1 cellular context compared by ENCODE assay signal in the genomic region with DNA sequence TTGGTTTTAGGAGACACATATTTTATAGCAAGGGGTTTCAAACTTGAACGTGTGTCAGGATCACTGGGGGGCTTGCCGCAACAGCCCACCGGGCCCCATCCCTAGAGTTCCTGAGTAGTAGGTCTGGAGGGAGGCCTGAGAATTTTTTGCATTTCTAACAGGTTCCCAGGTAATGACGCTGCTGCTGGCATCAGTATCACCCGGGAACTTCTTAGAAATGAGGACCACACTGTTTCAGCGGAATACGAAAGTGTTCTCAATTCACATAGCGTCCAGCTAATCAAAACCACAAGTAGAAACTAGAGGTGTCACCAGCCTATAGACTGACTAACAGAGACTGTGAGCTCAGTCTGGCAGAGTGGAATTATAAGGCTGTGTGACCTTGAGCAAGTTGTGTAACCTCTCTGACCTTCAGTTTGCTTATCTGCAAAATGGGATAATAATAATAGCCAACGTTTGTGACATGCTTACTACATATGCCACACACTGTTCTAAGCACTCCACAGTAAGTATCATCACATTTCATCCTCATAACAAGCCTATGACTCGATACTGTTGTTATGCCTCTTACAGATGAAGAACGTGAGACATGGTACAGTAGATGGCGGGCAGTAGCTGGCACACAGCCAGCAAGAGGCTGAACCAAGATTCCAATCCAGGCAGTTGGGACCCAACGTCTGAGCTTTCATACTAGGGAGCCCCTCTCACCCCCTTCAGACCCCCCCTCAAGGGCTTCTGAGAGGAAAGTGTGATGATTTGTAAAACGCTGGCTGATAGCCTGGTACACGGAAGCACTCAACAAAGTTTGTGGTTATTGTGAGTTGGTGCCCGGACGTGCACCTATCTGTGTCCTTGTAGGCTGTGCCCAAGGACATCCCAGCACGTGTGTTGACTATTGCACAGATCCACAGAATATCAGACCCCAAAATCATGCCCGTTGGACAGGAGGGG.
TF ChIP-seq lines count a peak whose summit lies in the region.

No MANE protein-coding gene starts in this region.

TF ChIP-seq in K562, 482 proteins besides CTCF, POLR2A, EP300 and RAD21 (continues in another document):
- TF ChIP-seq BCL6 (CRISPR knock-in tag; IDR thresholded peaks at IDR 0.05) (no peak), ZFP36 (IDR thresholded peaks at IDR 0.05; ENCODE audit: low read depth, low read length, partially characterized antibody) (peak; percentile 85), ZNF77 (CRISPR knock-in tag; IDR thresholded peaks at IDR 0.05) (no peak), MYNN (IDR thresholded peaks at IDR 0.05) (no peak), MYNN (CRISPR knock-in tag; IDR thresholded peaks at IDR 0.05) (no peak), ZNF143 (CRISPR knock-in tag; IDR thresholded peaks at IDR 0.05) (0 out of 2 replicates have a peak, but pooled peaks have one; percentile 30), FOXJ2 (tag; IDR thresholded peaks at IDR 0.05) (no peak), CREBBP (IDR thresholded peaks at IDR 0.05; ENCODE audit: low read depth, low read length) (no peak), RCOR1 (IDR thresholded peaks at IDR 0.05; ENCODE audit: borderline replicate concordance in 1 of 2, low read depth in 2 of 2, low read length in 2 of 2) (peak in 1 of 2 experiments; percentile 79; a peak in 3 of 4 replicates), XRCC4 (IDR thresholded peaks at IDR 0.05; ENCODE audit: extremely low read depth, insufficient read depth, insufficient read length) (no peak), NFIX (CRISPR knock-in tag; IDR thresholded peaks at IDR 0.05; ENCODE audit: low read depth) (peak; percentile 60), TBL1XR1 (IDR thresholded peaks at IDR 0.05; ENCODE audit: low read length in 2 of 2) (no peak), DIDO1 (tag; IDR thresholded peaks at IDR 0.05; ENCODE audit: low read depth) (no peak), ZNF253 (CRISPR knock-in tag; conservative IDR thresholded peaks at IDR 0.05) (no peak), CBX1 (IDR thresholded peaks at IDR 0.05; ENCODE audit: low read depth) (peak; percentile 32; the same call in 1 of the 2 replicates), PURB (CRISPR knock-in tag; IDR thresholded peaks at IDR 0.05; ENCODE audit: low read depth) (no peak), BCOR (IDR thresholded peaks at IDR 0.05) (peak; percentile 98), CCNT2 (IDR thresholded peaks at IDR 0.05; ENCODE audit: borderline replicate concordance, extremely low read depth, insufficient read length, low read depth, low read length) (no peak), CBFB (CRISPR knock-in tag; IDR thresholded peaks at IDR 0.05) (no peak), ZNF263 (CRISPR knock-in tag; IDR thresholded peaks at IDR 0.05; ENCODE audit: borderline replicate concordance) (peak; percentile 44; the same call in 1 of the 2 replicates), GATAD2B (IDR thresholded peaks at IDR 0.05; ENCODE audit: borderline replicate concordance) (no peak), SRSF3 (IDR thresholded peaks at IDR 0.05; ENCODE audit: insufficient read depth, low read length) (no peak), FOXP1 (CRISPR knock-in tag; IDR thresholded peaks at IDR 0.05) (peak; percentile 69), TAF1 (IDR thresholded peaks at IDR 0.05; ENCODE audit: control insufficient read depth, extremely low read depth, insufficient read depth, low read length, severe bottlenecking) (no peak), GTF2A2 (tag; IDR thresholded peaks at IDR 0.05) (no peak), MAFF (IDR thresholded peaks at IDR 0.05; ENCODE audit: low read length) (no peak), NCOR1 (IDR thresholded peaks at IDR 0.05) (0 out of 2 replicates have a peak, but pooled peaks have one; percentile 19), PTBP1 (IDR thresholded peaks at IDR 0.05; ENCODE audit: low read depth, low read length) (no peak), SMARCA5 (IDR thresholded peaks at IDR 0.05) (peak; percentile 88; the same call in 1 of the 2 replicates), ZNF121 (CRISPR knock-in tag; conservative IDR thresholded peaks at IDR 0.05) (0 out of 2 replicates have a peak, but pooled peaks have one; percentile 23), TCF7 (IDR thresholded peaks at IDR 0.05; ENCODE audit: borderline replicate concordance) (no peak), PCBP2 (IDR thresholded peaks at IDR 0.05; ENCODE audit: low read depth, low read length, poor library complexity, severe bottlenecking) (no peak), ZNF780A (CRISPR knock-in tag; IDR thresholded peaks at IDR 0.05) (no peak), NFRKB (IDR thresholded peaks at IDR 0.05; ENCODE audit: low read depth) (0 out of 2 replicates have a peak, but pooled peaks have one; percentile 10), NELFE (IDR thresholded peaks at IDR 0.05; ENCODE audit: insufficient read depth, insufficient read length) (no peak), HDAC8 (tag; IDR thresholded peaks at IDR 0.05) (peak; percentile 64; the same call in 1 of the 2 replicates), C11orf30 (IDR thresholded peaks at IDR 0.05; ENCODE audit: low read depth) (no peak), PHF20 (IDR thresholded peaks at IDR 0.05; ENCODE audit: partially characterized antibody) (peak; percentile 16), KDM2B (CRISPR knock-in tag; IDR thresholded peaks at IDR 0.05) (no peak), RFX1 (IDR thresholded peaks at IDR 0.05) (no peak), EP400 (IDR thresholded peaks at IDR 0.05) (peak; percentile 56; the same call in 1 of the 2 replicates), MIER1 (IDR thresholded peaks at IDR 0.05; ENCODE audit: low read depth) (no peak), FOXM1 (IDR thresholded peaks at IDR 0.05; ENCODE audit: low read depth) (no peak), FOXM1 (CRISPR knock-in tag; IDR thresholded peaks at IDR 0.05; ENCODE audit: low read depth) (no peak), ETV5 (CRISPR knock-in tag; IDR thresholded peaks at IDR 0.05; ENCODE audit: low read depth) (no peak), CBFA2T2 (conservative IDR thresholded peaks at IDR 0.05) (no peak), NFIC (IDR thresholded peaks at IDR 0.05) (peak; percentile 95), RBM25 (IDR thresholded peaks at IDR 0.05; ENCODE audit: low read depth, low read length, severe bottlenecking) (peak; percentile 93), HDAC6 (IDR thresholded peaks at IDR 0.05; ENCODE audit: low read depth, low read length) (no peak), RHOXF2B (CRISPR knock-in tag; conservative IDR thresholded peaks at IDR 0.05) (no peak), ETV6 (IDR thresholded peaks at IDR 0.05; ENCODE audit: borderline replicate concordance in 1 of 2, low read depth in 2 of 2, low read length in 1 of 2) (no peak), ETV6 (CRISPR knock-in tag; IDR thresholded peaks at IDR 0.05; ENCODE audit: borderline replicate concordance) (no peak)
- TF ChIP-seq, protein P1, sequence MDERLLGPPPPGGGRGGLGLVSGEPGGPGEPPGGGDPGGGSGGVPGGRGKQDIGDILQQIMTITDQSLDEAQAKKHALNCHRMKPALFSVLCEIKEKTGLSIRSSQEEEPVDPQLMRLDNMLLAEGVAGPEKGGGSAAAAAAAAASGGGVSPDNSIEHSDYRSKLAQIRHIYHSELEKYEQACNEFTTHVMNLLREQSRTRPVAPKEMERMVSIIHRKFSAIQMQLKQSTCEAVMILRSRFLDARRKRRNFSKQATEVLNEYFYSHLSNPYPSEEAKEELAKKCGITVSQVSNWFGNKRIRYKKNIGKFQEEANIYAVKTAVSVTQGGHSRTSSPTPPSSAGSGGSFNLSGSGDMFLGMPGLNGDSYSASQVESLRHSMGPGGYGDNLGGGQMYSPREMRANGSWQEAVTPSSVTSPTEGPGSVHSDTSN (CRISPR knock-in tag; IDR thresholded peaks at IDR 0.05; ENCODE audit: low read depth), result no peak
- TF ChIP-seq, protein P1 (tag; conservative IDR thresholded peaks at IDR 0.05; ENCODE audit: low read depth), result no peak
- TF ChIP-seq, protein P2, sequence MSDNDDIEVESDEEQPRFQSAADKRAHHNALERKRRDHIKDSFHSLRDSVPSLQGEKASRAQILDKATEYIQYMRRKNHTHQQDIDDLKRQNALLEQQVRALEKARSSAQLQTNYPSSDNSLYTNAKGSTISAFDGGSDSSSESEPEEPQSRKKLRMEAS (CRISPR knock-in tag; IDR thresholded peaks at IDR 0.05), result peak; percentile 71
- TF ChIP-seq, protein P3, sequence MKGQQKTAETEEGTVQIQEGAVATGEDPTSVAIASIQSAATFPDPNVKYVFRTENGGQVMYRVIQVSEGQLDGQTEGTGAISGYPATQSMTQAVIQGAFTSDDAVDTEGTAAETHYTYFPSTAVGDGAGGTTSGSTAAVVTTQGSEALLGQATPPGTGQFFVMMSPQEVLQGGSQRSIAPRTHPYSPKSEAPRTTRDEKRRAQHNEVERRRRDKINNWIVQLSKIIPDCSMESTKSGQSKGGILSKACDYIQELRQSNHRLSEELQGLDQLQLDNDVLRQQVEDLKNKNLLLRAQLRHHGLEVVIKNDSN (CRISPR knock-in tag; IDR thresholded peaks at IDR 0.05), result peak; percentile 41
- TF ChIP-seq, protein P4, sequence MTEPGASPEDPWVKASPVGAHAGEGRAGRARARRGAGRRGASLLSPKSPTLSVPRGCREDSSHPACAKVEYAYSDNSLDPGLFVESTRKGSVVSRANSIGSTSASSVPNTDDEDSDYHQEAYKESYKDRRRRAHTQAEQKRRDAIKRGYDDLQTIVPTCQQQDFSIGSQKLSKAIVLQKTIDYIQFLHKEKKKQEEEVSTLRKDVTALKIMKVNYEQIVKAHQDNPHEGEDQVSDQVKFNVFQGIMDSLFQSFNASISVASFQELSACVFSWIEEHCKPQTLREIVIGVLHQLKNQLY (CRISPR knock-in tag; conservative IDR thresholded peaks at IDR 0.05), result no peak
- TF ChIP-seq, protein P5, sequence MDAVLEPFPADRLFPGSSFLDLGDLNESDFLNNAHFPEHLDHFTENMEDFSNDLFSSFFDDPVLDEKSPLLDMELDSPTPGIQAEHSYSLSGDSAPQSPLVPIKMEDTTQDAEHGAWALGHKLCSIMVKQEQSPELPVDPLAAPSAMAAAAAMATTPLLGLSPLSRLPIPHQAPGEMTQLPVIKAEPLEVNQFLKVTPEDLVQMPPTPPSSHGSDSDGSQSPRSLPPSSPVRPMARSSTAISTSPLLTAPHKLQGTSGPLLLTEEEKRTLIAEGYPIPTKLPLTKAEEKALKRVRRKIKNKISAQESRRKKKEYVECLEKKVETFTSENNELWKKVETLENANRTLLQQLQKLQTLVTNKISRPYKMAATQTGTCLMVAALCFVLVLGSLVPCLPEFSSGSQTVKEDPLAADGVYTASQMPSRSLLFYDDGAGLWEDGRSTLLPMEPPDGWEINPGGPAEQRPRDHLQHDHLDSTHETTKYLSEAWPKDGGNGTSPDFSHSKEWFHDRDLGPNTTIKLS (IDR thresholded peaks at IDR 0.05; ENCODE audit: borderline replicate concordance, low read depth), result no peak
- TF ChIP-seq, protein P6, sequence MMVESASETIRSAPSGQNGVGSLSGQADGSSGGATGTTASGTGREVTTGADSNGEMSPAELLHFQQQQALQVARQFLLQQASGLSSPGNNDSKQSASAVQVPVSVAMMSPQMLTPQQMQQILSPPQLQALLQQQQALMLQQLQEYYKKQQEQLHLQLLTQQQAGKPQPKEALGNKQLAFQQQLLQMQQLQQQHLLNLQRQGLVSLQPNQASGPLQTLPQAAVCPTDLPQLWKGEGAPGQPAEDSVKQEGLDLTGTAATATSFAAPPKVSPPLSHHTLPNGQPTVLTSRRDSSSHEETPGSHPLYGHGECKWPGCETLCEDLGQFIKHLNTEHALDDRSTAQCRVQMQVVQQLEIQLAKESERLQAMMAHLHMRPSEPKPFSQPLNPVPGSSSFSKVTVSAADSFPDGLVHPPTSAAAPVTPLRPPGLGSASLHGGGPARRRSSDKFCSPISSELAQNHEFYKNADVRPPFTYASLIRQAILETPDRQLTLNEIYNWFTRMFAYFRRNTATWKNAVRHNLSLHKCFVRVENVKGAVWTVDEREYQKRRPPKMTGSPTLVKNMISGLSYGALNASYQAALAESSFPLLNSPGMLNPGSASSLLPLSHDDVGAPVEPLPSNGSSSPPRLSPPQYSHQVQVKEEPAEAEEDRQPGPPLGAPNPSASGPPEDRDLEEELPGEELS (CRISPR knock-in tag; IDR thresholded peaks at IDR 0.05; ENCODE audit: borderline replicate concordance), result no peak
- TF ChIP-seq, protein P7, sequence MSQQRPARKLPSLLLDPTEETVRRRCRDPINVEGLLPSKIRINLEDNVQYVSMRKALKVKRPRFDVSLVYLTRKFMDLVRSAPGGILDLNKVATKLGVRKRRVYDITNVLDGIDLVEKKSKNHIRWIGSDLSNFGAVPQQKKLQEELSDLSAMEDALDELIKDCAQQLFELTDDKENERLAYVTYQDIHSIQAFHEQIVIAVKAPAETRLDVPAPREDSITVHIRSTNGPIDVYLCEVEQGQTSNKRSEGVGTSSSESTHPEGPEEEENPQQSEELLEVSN (IDR thresholded peaks at IDR 0.05; ENCODE audit: borderline replicate concordance in 1 of 2, extremely low read depth in 1 of 2, insufficient read depth in 1 of 2, insufficient read length in 1 of 2, low read depth in 1 of 2, low read length in 1 of 2, poor library complexity in 1 of 2, severe bottlenecking in 1 of 2), result no peak
- TF ChIP-seq, protein P8, sequence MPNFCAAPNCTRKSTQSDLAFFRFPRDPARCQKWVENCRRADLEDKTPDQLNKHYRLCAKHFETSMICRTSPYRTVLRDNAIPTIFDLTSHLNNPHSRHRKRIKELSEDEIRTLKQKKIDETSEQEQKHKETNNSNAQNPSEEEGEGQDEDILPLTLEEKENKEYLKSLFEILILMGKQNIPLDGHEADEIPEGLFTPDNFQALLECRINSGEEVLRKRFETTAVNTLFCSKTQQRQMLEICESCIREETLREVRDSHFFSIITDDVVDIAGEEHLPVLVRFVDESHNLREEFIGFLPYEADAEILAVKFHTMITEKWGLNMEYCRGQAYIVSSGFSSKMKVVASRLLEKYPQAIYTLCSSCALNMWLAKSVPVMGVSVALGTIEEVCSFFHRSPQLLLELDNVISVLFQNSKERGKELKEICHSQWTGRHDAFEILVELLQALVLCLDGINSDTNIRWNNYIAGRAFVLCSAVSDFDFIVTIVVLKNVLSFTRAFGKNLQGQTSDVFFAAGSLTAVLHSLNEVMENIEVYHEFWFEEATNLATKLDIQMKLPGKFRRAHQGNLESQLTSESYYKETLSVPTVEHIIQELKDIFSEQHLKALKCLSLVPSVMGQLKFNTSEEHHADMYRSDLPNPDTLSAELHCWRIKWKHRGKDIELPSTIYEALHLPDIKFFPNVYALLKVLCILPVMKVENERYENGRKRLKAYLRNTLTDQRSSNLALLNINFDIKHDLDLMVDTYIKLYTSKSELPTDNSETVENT (CRISPR knock-in tag; IDR thresholded peaks at IDR 0.05), result no peak
